ENCODE assay signal across 21 cellular contexts in genomic region chr7:7673240-7673550, GRCh38. TPM values are rescaled to one million over a fixed set of nuclear protein-coding genes. Genes with fewer than 3 reads are reported as not detected.
DNase-seq lines count a peak whose midpoint lies in the region; TF ChIP-seq lines count a peak whose summit lies in the region.
"Had no signal": no experiment of that assay in that cellular context is flagged by ENCODE, and none has a peak within 500 bp of the region (broad histone marks: within the 10 kb centered on the region; RNA-seq: fewer than 3 reads in every experiment).

No MANE protein-coding gene starts in this region.

- POLR2A ChIA-PET in HEK293 (lab: Yijun Ruan, JAX): no interaction called here

- H3K4me3 ChIP-seq in HEK293 (ENCODE audit: low read depth, low read length): no peak overlapping the region
- H3K4me3 ChIP-seq: gastroesophageal sphincter, mucosa of descending colon, psoas muscle, thoracic aorta had no signal

- no peaks in the 10 kb centered on the region for H3K4me1 ChIP-seq in HEK293 (ENCODE audit: control insufficient read depth, insufficient read depth, low read length)
- H3K4me1 ChIP-seq: gastroesophageal sphincter had no signal

- no peak overlapping the region for H3K27ac ChIP-seq in HEK293 (ENCODE audit: extremely low read depth, low read depth, low read length)
- H3K27ac ChIP-seq: gastroesophageal sphincter, psoas muscle, thoracic aorta had no signal

- H3K4me1 Mint-ChIP-seq in activated T-cell treated with anti-CD3 and anti-CD28 coated beads, Interleukin-2, amount 50 U/mL, for 24 hours (ENCODE audit: low read depth): peaks cover 54% of the 10 kb centered on the region
- H3K4me1 Mint-ChIP-seq in T-helper 2 cell treated with Interferon-gamma antibody and Interleukin-4, amounts not matched to agents 5 μg/mL and 100 μg/mL, for 36 hours (ENCODE audit: low read depth): peaks cover 22% of the 10 kb centered on the region
- H3K4me1 Mint-ChIP-seq in nephron progenitor cell: no peaks in the 10 kb centered on the region
- H3K4me1 Mint-ChIP-seq in endothelial cell (ENCODE audit: unreplicated experiment): no peaks in the 10 kb centered on the region

- no peak for DNase-seq in activated T-cell treated with anti-CD3 and anti-CD28 coated beads, Interleukin-2, amount 50 U/mL, for 24 hours
- DNase-seq in activated T-cell treated with anti-CD3 and anti-CD28 coated beads for 4 hours (no peak), nephron progenitor cell (no peak), NCI-H2081 (lab: John Stamatoyannopoulos, UW) (no peak), endothelial cell (ENCODE audit: low spot score) (no peak), EL (no peak)
- DNase-seq in T-helper 2 cell treated with Interferon-gamma antibody and Interleukin-4, amounts not matched to agents 5 μg/mL and 100 μg/mL, for 36 hours (ENCODE audit: low spot score): no peak
- DNase-seq: ACHN; activated CD4-positive, alpha-beta T cell treated with anti-CD3 and anti-CD28 coated beads, Interleukin-2, amount 50 U/mL, for 1 hour; C1 segment of cervical spinal cord; effector memory CD8-positive, alpha-beta T cell; GDM1; hypothalamus; mucosa of descending colon; NCI-H1436; NCI-H524 treated with DMSO at 0.1 percent for 48 hours; psoas muscle had no signal

- peaks cover 27% of the 10 kb centered on the region for H3K9me3 Mint-ChIP-seq in activated T-cell treated with anti-CD3 and anti-CD28 coated beads, Interleukin-2, amount 50 U/mL, for 24 hours
- peaks cover 27% of the 10 kb centered on the region for H3K9me3 Mint-ChIP-seq in T-helper 2 cell treated with Interferon-gamma antibody and Interleukin-4, amounts not matched to agents 5 μg/mL and 100 μg/mL, for 36 hours
- H3K9me3 Mint-ChIP-seq in nephron progenitor cell (peaks cover 5% of the 10 kb centered on the region), endothelial cell (ENCODE audit: unreplicated experiment) (no peaks in the 10 kb centered on the region)
- H3K9me3 Mint-ChIP-seq: effector memory CD8-positive, alpha-beta T cell had no signal

- no peaks in the 10 kb centered on the region for H3K27me3 Mint-ChIP-seq in activated T-cell treated with anti-CD3 and anti-CD28 coated beads, Interleukin-2, amount 50 U/mL, for 24 hours
- no peaks in the 10 kb centered on the region for H3K27me3 Mint-ChIP-seq in T-helper 2 cell treated with Interferon-gamma antibody and Interleukin-4, amounts not matched to agents 5 μg/mL and 100 μg/mL, for 36 hours (ENCODE audit: low read depth)
- no peaks in the 10 kb centered on the region for H3K27me3 Mint-ChIP-seq in nephron progenitor cell (ENCODE audit: low read depth, poor library complexity)
- no peaks in the 10 kb centered on the region for H3K27me3 Mint-ChIP-seq in endothelial cell (ENCODE audit: unreplicated experiment)
- H3K27me3 Mint-ChIP-seq: brain; effector memory CD8-positive, alpha-beta T cell had no signal

- no peaks in the 10 kb centered on the region for H3K9me3 ChIP-seq in HEK293 (ENCODE audit: control insufficient read depth, insufficient read depth, low read depth, low read length)
- H3K9me3 ChIP-seq: gastroesophageal sphincter, mucosa of descending colon, thoracic aorta had no signal

- H3K27ac Mint-ChIP-seq in activated T-cell treated with anti-CD3 and anti-CD28 coated beads, Interleukin-2, amount 50 U/mL, for 24 hours: peak overlapping the region; percentile 93
- H3K27ac Mint-ChIP-seq in T-helper 2 cell treated with Interferon-gamma antibody and Interleukin-4, amounts not matched to agents 5 μg/mL and 100 μg/mL, for 36 hours: no peak overlapping the region
- H3K27ac Mint-ChIP-seq in nephron progenitor cell (peak overlapping the region; percentile 88), endothelial cell (ENCODE audit: unreplicated experiment) (no peak overlapping the region)
- H3K27ac Mint-ChIP-seq: effector memory CD8-positive, alpha-beta T cell had no signal

- peaks cover 0 to 9% of the 10 kb centered on the region in 2 experiments; a peak in 1 of 3 replicates for H3K36me3 ChIP-seq in HEK293 (ENCODE audit: control insufficient read depth in 2 of 2, insufficient read depth in 1 of 2, low read length in 2 of 2)
- H3K36me3 ChIP-seq: thoracic aorta had no signal

- no peak for TF ChIP-seq CTCF in HEK293 (tag by site-specific recombination; IDR thresholded peaks at IDR 0.05)
- TF ChIP-seq CTCF in nephron progenitor cell (IDR thresholded peaks at IDR 0.05): no peak
- TF ChIP-seq CTCF in endothelial cell (IDR thresholded peaks at IDR 0.05; ENCODE audit: unreplicated experiment): no peak

- peaks cover 66% of the 10 kb centered on the region for H3K36me3 Mint-ChIP-seq in activated T-cell treated with anti-CD3 and anti-CD28 coated beads, Interleukin-2, amount 50 U/mL, for 24 hours (ENCODE audit: low read depth)
- H3K36me3 Mint-ChIP-seq in T-helper 2 cell treated with Interferon-gamma antibody and Interleukin-4, amounts not matched to agents 5 μg/mL and 100 μg/mL, for 36 hours (ENCODE audit: low read depth): peaks cover 39% of the 10 kb centered on the region
- peaks cover 15% of the 10 kb centered on the region for H3K36me3 Mint-ChIP-seq in nephron progenitor cell (ENCODE audit: low read depth)
- no peaks in the 10 kb centered on the region for H3K36me3 Mint-ChIP-seq in endothelial cell (ENCODE audit: low read depth, unreplicated experiment)

- peak overlapping the region; percentile 55 for H3K4me3 Mint-ChIP-seq in activated T-cell treated with anti-CD3 and anti-CD28 coated beads, Interleukin-2, amount 50 U/mL, for 24 hours
- H3K4me3 Mint-ChIP-seq in T-helper 2 cell treated with Interferon-gamma antibody and Interleukin-4, amounts not matched to agents 5 μg/mL and 100 μg/mL, for 36 hours: peak overlapping the region; percentile 22
- H3K4me3 Mint-ChIP-seq in nephron progenitor cell (no peak overlapping the region), endothelial cell (ENCODE audit: unreplicated experiment) (no peak overlapping the region)
- H3K4me3 Mint-ChIP-seq: effector memory CD8-positive, alpha-beta T cell had no signal

- CTCF ChIA-PET in HEK293 (lab: Yijun Ruan, JAX): interaction anchor here (0.7 kb wide), 2 partner anchors 65 to 119 kb away, joined by 3 to 4 read pairs; no protein-coding TSS in a partner anchor

TF ChIP-seq in HEK293, 187 proteins besides CTCF, POLR2A, EP300 and RAD21:
- no peak for TF ChIP-seq ZSCAN16 (tag by site-specific recombination; IDR thresholded peaks at IDR 0.05)
- TF ChIP-seq ZBTB1 (tag by site-specific recombination; IDR thresholded peaks at IDR 0.05): no peak
- peak; percentile 43; the same call in 1 of the 2 replicates for TF ChIP-seq ZBTB44 (tag by site-specific recombination; IDR thresholded peaks at IDR 0.05)
- TF ChIP-seq ZNF248 (tag by site-specific recombination; IDR thresholded peaks at IDR 0.05): no peak

RNA-seq across cellular contexts. Expression of gene UMAD1, which starts 32.6 kb away (rescaled TPM):
- total RNA-seq in endothelial cell (ENCODE audit: unreplicated experiment): 5.7 TPM

RNA-seq across cellular contexts. Expression of gene RPA3, which starts 45.2 kb away (rescaled TPM):
- 23.6 TPM for total RNA-seq in endothelial cell (ENCODE audit: unreplicated experiment)

Comparison
In these comparisons a context has a peak if more than half of its experiments do, and no peak if none do; other contexts are left out.
1. H3K27ac Mint-ChIP-seq: peak in activated T-cell treated with anti-CD3 and anti-CD28 coated beads, Interleukin-2, amount 50 U/mL, for 24 hours (single experiment) and nephron progenitor cell (single experiment); none in T-helper 2 cell treated with Interferon-gamma antibody and Interleukin-4, amounts not matched to agents 5 μg/mL and 100 μg/mL, for 36 hours (single experiment) and endothelial cell (single experiment).
2. H3K4me3 Mint-ChIP-seq: peak in activated T-cell treated with anti-CD3 and anti-CD28 coated beads, Interleukin-2, amount 50 U/mL, for 24 hours (single experiment) and T-helper 2 cell treated with Interferon-gamma antibody and Interleukin-4, amounts not matched to agents 5 μg/mL and 100 μg/mL, for 36 hours (single experiment); none in nephron progenitor cell (single experiment) and endothelial cell (single experiment).